ENCODE assay signal across 20 cellular contexts in the genomic region with DNA sequence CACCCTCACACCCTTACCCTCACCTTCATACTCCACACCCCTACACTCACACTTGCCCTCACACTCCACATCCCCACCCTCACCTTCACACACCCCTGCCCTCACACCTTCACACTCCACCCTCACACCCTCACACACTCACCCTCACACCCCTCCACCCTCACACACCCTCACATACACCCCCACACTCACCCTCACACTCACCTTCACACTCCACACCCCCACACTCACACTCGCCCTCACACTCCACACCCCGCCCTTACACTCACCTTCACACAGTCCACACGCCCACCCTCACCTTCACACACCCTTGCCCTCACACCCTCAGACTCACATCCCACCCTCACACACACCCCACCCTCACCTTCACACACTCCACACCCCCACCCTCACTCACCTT. TPM values are rescaled to one million over a fixed set of nuclear protein-coding genes. Genes with fewer than 3 reads are reported as not detected.
DNase-seq lines count a peak whose midpoint lies in the region; ATAC-seq, FAIRE-seq and TF ChIP-seq lines count a peak whose summit lies in the region.
"Had no signal": no experiment of that assay in that cellular context is flagged by ENCODE, and none has a peak within 500 bp of the region (broad histone marks: within the 10 kb centered on the region; RNA-seq: fewer than 3 reads in every experiment).

No MANE protein-coding gene starts in this region.

- H3K23ac ChIP-seq in IMR-90 (ENCODE audit: low read depth, low read length) (no peak overlapping the region), H1 (ENCODE audit: insufficient read length) (no peak overlapping the region)

- TF ChIP-seq CTCF in left ventricle myocardium inferior (IDR thresholded peaks at IDR 0.05; ENCODE audit: borderline replicate concordance) (no peak), IMR-90 (conservative IDR thresholded peaks at IDR 0.05; ENCODE audit: low read depth, low read length) (no peak), H1 (IDR thresholded peaks at IDR 0.05; ENCODE audit: control extremely low read depth in 1 of 3, insufficient read depth in 1 of 3, low read depth in 1 of 3, low read length in 3 of 3) (no peak), spleen (IDR thresholded peaks at IDR 0.05 in 8 of 11, conservative IDR thresholded peaks at IDR 0.05 in 3 of 11) (no peak), tibial nerve (IDR thresholded peaks at IDR 0.05) (no peak)

- H4K5ac ChIP-seq in IMR-90 (ENCODE audit: low read depth, low read length) (no peak overlapping the region), H1 (ENCODE audit: insufficient read length, low read depth, low read length) (no peak overlapping the region)

- H3K36me3 ChIP-seq in left ventricle myocardium inferior (no peaks in the 10 kb centered on the region), IMR-90 (ENCODE audit: control insufficient read depth, insufficient read depth, low read length) (no peaks in the 10 kb centered on the region), H1 (ENCODE audit: control insufficient read depth in 2 of 4, insufficient read depth in 4 of 4, low read length in 3 of 4) (no peaks in the 10 kb centered on the region), spleen (peaks cover 0 to 21% (median 9%) of the 10 kb centered on the region in 6 donors), tibial nerve (peaks cover 0 to 11% (median 0%) of the 10 kb centered on the region in 3 donors)

- H3K4ac ChIP-seq in IMR-90 (ENCODE audit: low read depth, low read length) (no peak overlapping the region), H1 (replicated peaks; ENCODE audit: insufficient read length, low read depth, low read length) (no peak overlapping the region)

- H3K4me1 ChIP-seq in left ventricle myocardium inferior (no peaks in the 10 kb centered on the region), IMR-90 (ENCODE audit: control insufficient read depth, insufficient read depth, low read length) (no peaks in the 10 kb centered on the region), H1 (replicated peaks in 1 of 4; ENCODE audit: control insufficient read depth in 3 of 4, insufficient read depth in 4 of 4, low read length in 3 of 4) (peaks cover 0 to 2% (median 0%) of the 10 kb centered on the region in 4 experiments; a peak in 1 of 7 replicates), spleen (no peaks in the 10 kb centered on the region), tibial nerve (no peaks in the 10 kb centered on the region)
- H3K4me1 ChIP-seq: BLaER1 treated with 17β-estradiol and CSF1 and Interleukin-3, amounts not matched to agents 10 nM and 100 nM had no signal

- H4K20me1 ChIP-seq in IMR-90 (ENCODE audit: insufficient read depth, low read length) = no peaks in the 10 kb centered on the region
- H4K20me1 ChIP-seq in H1 (replicated peaks in 1 of 2; ENCODE audit: control insufficient read depth in 1 of 2, insufficient read depth in 2 of 2, low read length in 2 of 2) = peaks cover 0 to 6% of the 10 kb centered on the region in 2 experiments

- H4K8ac ChIP-seq in IMR-90 (ENCODE audit: low read depth in 2 of 2, low read length in 2 of 2) = no peak overlapping the region
- H4K8ac ChIP-seq in H1 (ENCODE audit: extremely low read depth, insufficient read depth, low read length) = no peak overlapping the region

- H2BK5ac ChIP-seq in IMR-90 (ENCODE audit: low read depth, low read length, poor library complexity, severe bottlenecking) = peak overlapping the region; percentile 50
- H2BK5ac ChIP-seq in H1 (ENCODE audit: low read depth, low read length) = no peak overlapping the region

- BruUV-seq in IMR-90 (replicated peaks; lab: Mats Ljungman, UMichigan) = no TSS peak

- no peaks in the 10 kb centered on the region for H3K27me3 ChIP-seq in left ventricle myocardium inferior (ENCODE audit: low read depth)
- H3K27me3 ChIP-seq in IMR-90 (ENCODE audit: control insufficient read depth, insufficient read depth, low read length) = no peaks in the 10 kb centered on the region; the same call in 1 of the 2 replicates
- no peaks in the 10 kb centered on the region for H3K27me3 ChIP-seq in H1 (replicated peaks in 1 of 4; ENCODE audit: control insufficient read depth in 3 of 4, extremely low read depth in 1 of 4, insufficient read depth in 3 of 4, low read length in 3 of 4)
- H3K27me3 ChIP-seq in spleen (replicated peaks in 1 of 7) = no peaks in the 10 kb centered on the region
- H3K27me3 ChIP-seq in tibial nerve = no peaks in the 10 kb centered on the region
- H3K27me3 ChIP-seq: BLaER1 treated with 17β-estradiol and CSF1 and Interleukin-3, amounts not matched to agents 10 nM and 100 nM had no signal

- H3K9me1 ChIP-seq in IMR-90 (ENCODE audit: insufficient read depth, low read length) = 0 out of 2 replicates have a peak, but pooled peaks cover 6% of the 10 kb centered on the region

- TF ChIP-seq POLR2A in IMR-90 (IDR thresholded peaks at IDR 0.05; ENCODE audit: low read depth, low read length) (no peak), H1 (IDR thresholded peaks at IDR 0.05; ENCODE audit: control extremely low read depth in 1 of 2, low read depth in 2 of 2, low read length in 2 of 2) (no peak), spleen (IDR thresholded peaks at IDR 0.05) (no peak), tibial nerve (IDR thresholded peaks at IDR 0.05) (no peak)

- H3K23me2 ChIP-seq in H1 (ENCODE audit: low read depth, low read length) = peaks cover 38% of the 10 kb centered on the region; the same call in 1 of the 2 replicates

- H2BK12ac ChIP-seq in H1 (ENCODE audit: low read depth, low read length) = no peak overlapping the region

- no peak overlapping the region for H2BK120ac ChIP-seq in IMR-90 (ENCODE audit: low read depth, low read length)
- H2BK120ac ChIP-seq in H1 (replicated peaks; ENCODE audit: low read depth, low read length) = no peak overlapping the region

- FAIRE-seq in H1 (lab: Jason Lieb, UNC) = no peak
- FAIRE-seq: GM12892 had no signal

- no peak overlapping the region for H3K56ac ChIP-seq in IMR-90 (ENCODE audit: extremely low read depth, insufficient read depth, low read length)
- H3K56ac ChIP-seq in H1 (replicated peaks; ENCODE audit: insufficient read length, low read depth, low read length) = no peak overlapping the region

- no peak for ATAC-seq in Right ventricle myocardium inferior
- no peak for ATAC-seq in IMR-90 (ENCODE audit: low read depth)
- no peak for ATAC-seq in GM18517 (IDR thresholded peaks at IDR 0.05; ENCODE audit: unreplicated experiment)
- ATAC-seq: PC-3 had no signal

- POLR2A ChIA-PET in IMR-90 (lab: Charles Lee; ENCODE audit: unreplicated experiment) (no interaction called here), H1 (lab: Charles Lee; ENCODE audit: partially characterized antibody) (no interaction called here)

- no peak for TF ChIP-seq RAD21 in IMR-90 (IDR thresholded peaks at IDR 0.05; ENCODE audit: low read length)
- no peak for TF ChIP-seq RAD21 in H1 (IDR thresholded peaks at IDR 0.05 in 1 of 2, conservative IDR thresholded peaks at IDR 0.05 in 1 of 2; ENCODE audit: low read depth in 2 of 2, low read length in 2 of 2)

- TF ChIP-seq EP300 in H1 (IDR thresholded peaks at IDR 0.05; ENCODE audit: borderline replicate concordance in 1 of 2, low read depth in 2 of 2, low read length in 2 of 2) (no peak), tibial nerve (IDR thresholded peaks at IDR 0.05) (no peak)

- H2BK20ac ChIP-seq in IMR-90 (ENCODE audit: low read depth, low read length) = no peak overlapping the region
- H2BK20ac ChIP-seq in H1 (ENCODE audit: low read length) = no peak overlapping the region

- intact Hi-C loops in left ventricle myocardium inferior (cut with micrococcal nuclease) = no loop called here
- intact Hi-C loops in Right ventricle myocardium inferior (cut with DNase I) = no loop called here
- intact Hi-C loops in IMR-90 (cut with micrococcal nuclease) = no loop called here
- intact Hi-C loops in spleen (cut with DNase I; ENCODE audit: low total_unique reads) = no loop called here

- no peak overlapping the region for H2AK9ac ChIP-seq in IMR-90 (replicated peaks; ENCODE audit: low read depth, low read length, poor library complexity)

- H3K4me2 ChIP-seq in IMR-90 (ENCODE audit: low read depth, low read length) = no peak overlapping the region
- no peak overlapping the region for H3K4me2 ChIP-seq in H1 (ENCODE audit: insufficient read depth in 1 of 2, low read depth in 2 of 2, low read length in 2 of 2)
- H3K4me2 ChIP-seq: BLaER1 treated with 17β-estradiol and CSF1 and Interleukin-3, amounts not matched to agents 10 nM and 100 nM had no signal

- H2AFZ ChIP-seq in IMR-90 (replicated peaks; ENCODE audit: low read length, poor library complexity) = no peak overlapping the region
- H2AFZ ChIP-seq in H1 (ENCODE audit: low read length) = no peak overlapping the region

- in situ Hi-C loops in IMR-90 (cut with MboI; ENCODE audit: low sequenced_read_pairs) = no loop called here

- CTCF ChIA-PET in IMR-90 (lab: Yijun Ruan, JAX) (no interaction called here), H1 (lab: Charles Lee; ENCODE audit: partially characterized antibody) (no interaction called here)

- dilution Hi-C loops in IMR-90 (cut with HindIII; ENCODE audit: low sequenced_read_pairs, unreplicated experiment) = no loop called here

- no peak overlapping the region for H3K4me3 ChIP-seq in left ventricle myocardium inferior
- no peak overlapping the region for H3K4me3 ChIP-seq in IMR-90 (ENCODE audit: insufficient read depth, low read depth, low read length)
- H3K4me3 ChIP-seq in H1 (ENCODE audit: extremely low read depth in 1 of 4, insufficient read depth in 2 of 4, low read depth in 3 of 4, low read length in 4 of 4) = no peak overlapping the region
- no peak overlapping the region for H3K4me3 ChIP-seq in spleen
- H3K4me3 ChIP-seq in tibial nerve = no peak overlapping the region
- H3K4me3 ChIP-seq: BLaER1 treated with 17β-estradiol and CSF1 and Interleukin-3, amounts not matched to agents 10 nM and 100 nM had no signal

- H3K18ac ChIP-seq in IMR-90 (ENCODE audit: low read depth, low read length) (no peak overlapping the region), H1 (ENCODE audit: extremely low read depth, low read length) (no peak overlapping the region)

- H3K14ac ChIP-seq in IMR-90 (replicated peaks; ENCODE audit: low read depth, low read length) (no peak overlapping the region), H1 (ENCODE audit: insufficient read length) (no peak overlapping the region)

- no peaks in the 10 kb centered on the region for H3K9me3 ChIP-seq in left ventricle myocardium inferior (replicated peaks)
- H3K9me3 ChIP-seq in IMR-90 (ENCODE audit: control insufficient read depth, insufficient read depth, low read length) = no peaks in the 10 kb centered on the region
- H3K9me3 ChIP-seq in H1 (ENCODE audit: insufficient read depth in 2 of 2, low read depth in 1 of 2, low read length in 1 of 2) = peaks cover 9 to 10% of the 10 kb centered on the region in 2 experiments; a peak in 2 of 4 replicates
- no peaks in the 10 kb centered on the region for H3K9me3 ChIP-seq in spleen
- H3K9me3 ChIP-seq in tibial nerve = no peaks in the 10 kb centered on the region

- 89 to 100% methylated on average over 2 to 3 of the region's 3 CpGs for WGBS in IMR-90 (ENCODE audit: extremely low coverage in 2 of 2, insufficient read length in 1 of 2), 2 experiments
- 100% methylated on average over 1 to 3 of the region's 3 CpGs for WGBS in H1 (ENCODE audit: extremely low coverage in 1 of 2, insufficient coverage in 1 of 2, insufficient read length in 1 of 2, insufficient replicate concordance in 2 of 2, low coverage in 1 of 2, low lambda C conversion rate in 2 of 2, missing lambda C conversion rate in 1 of 2), 2 experiments
- WGBS in spleen, 5 donors = 73 to 99% (median 94%) methylated on average over 3 of the region's 3 CpGs
- 91 to 92% methylated on average over 3 of the region's 3 CpGs for WGBS in tibial nerve, 2 donors

- H3K79me1 ChIP-seq in IMR-90 (ENCODE audit: low read depth in 1 of 2, low read length in 2 of 2) (no peaks in the 10 kb centered on the region), H1 (ENCODE audit: low read depth, low read length) (no peaks in the 10 kb centered on the region)

- DNase-seq in left ventricle myocardium inferior = peak; percentile 6
- no peak for DNase-seq in Right ventricle myocardium inferior (ENCODE audit: missing footprints)
- DNase-seq in IMR-90 = no peak
- no peak for DNase-seq in H1 (ENCODE audit: low read depth in 1 of 2, low spot score in 2 of 2)
- peak; percentile 11 for DNase-seq in spleen
- DNase-seq in tibial nerve (ENCODE audit: low spot score in 2 of 2) = no peak
- DNase-seq in NCI-H748 (lab: John Stamatoyannopoulos, UW; ENCODE audit: unreplicated experiment) = no peak
- DNase-seq: DMS53, HFFc6, NCI-H1417 treated with DMSO at 0.1 percent for 48 hours, NCI-H1930, NCI-H345, NCI-H524 treated with DMSO at 0.1 percent for 48 hours, PC-3, RPMI8226 had no signal

- H2AK5ac ChIP-seq in IMR-90 (ENCODE audit: low read depth, low read length) = no peak overlapping the region
- 0 out of 2 replicates have a peak overlapping the region, but pooled peaks have one; percentile 75 for H2AK5ac ChIP-seq in H1 (ENCODE audit: low read depth, low read length)

- H2BK15ac ChIP-seq in IMR-90 (ENCODE audit: low read depth, low read length) = no peak overlapping the region
- no peak overlapping the region for H2BK15ac ChIP-seq in H1 (ENCODE audit: low read length)

- H3K27ac ChIP-seq in left ventricle myocardium inferior (replicated peaks) (no peak overlapping the region), IMR-90 (ENCODE audit: insufficient read depth, low read length) (no peak overlapping the region), H1 (ENCODE audit: low read depth, low read length) (no peak overlapping the region), spleen (no peak overlapping the region), tibial nerve (no peak overlapping the region)
- H3K27ac ChIP-seq: BLaER1 treated with 17β-estradiol and CSF1 and Interleukin-3, amounts not matched to agents 10 nM and 100 nM had no signal

- no peak overlapping the region for H3K9ac ChIP-seq in IMR-90 (ENCODE audit: low read depth, low read length)
- no peak overlapping the region for H3K9ac ChIP-seq in H1 (replicated peaks in 1 of 4; ENCODE audit: extremely low read depth in 1 of 4, low read depth in 3 of 4, low read length in 3 of 4)
- H3K9ac ChIP-seq: BLaER1 treated with 17β-estradiol and CSF1 and Interleukin-3, amounts not matched to agents 10 nM and 100 nM had no signal

- no peaks in the 10 kb centered on the region for H3K79me2 ChIP-seq in H1 (ENCODE audit: control insufficient read depth in 1 of 2, insufficient read depth in 2 of 2, low read length in 2 of 2)

- no peak overlapping the region for H4K91ac ChIP-seq in IMR-90 (ENCODE audit: insufficient read depth, low read depth, low read length)
- no peak overlapping the region for H4K91ac ChIP-seq in H1 (replicated peaks; ENCODE audit: insufficient read length, low read length)

RNA-seq across cellular contexts. Expression of a gene that starts 43.6 kb away (rescaled TPM):
- total RNA-seq in left ventricle myocardium inferior (0.47 TPM), Right ventricle myocardium inferior (not detected), IMR-90 (2012; rRNA removed) (not detected in 2 replicates), spleen (not detected), tibial nerve (1 to 10 TPM in 1 of 4 donors, under 1 TPM in 1, not detected in 2; 0.78 to 3.1 TPM)
- polyA plus RNA-seq in IMR-90 (2012; rRNA removed) (0.22 and 0.27 TPM in 2 replicates), H1 (2011; rRNA removed) (0.32 and 0.39 TPM in 2 replicates), spleen (not detected)
- polyA plus RNA-seq in IMR-90 (2012; cell fraction: cytosol; rRNA removed) = 0.05 and 0.14 TPM in 2 replicates
- polyA plus RNA-seq in IMR-90 (2012; cell fraction: nucleus; rRNA removed; ENCODE audit: low replicate concordance) = 0.69 and 1.0 TPM in 2 replicates
- total RNA-seq in H1 (2021; fragmentation: NEBNext Ultra II Directional; extraction: Animal tissue kit (Norgen Biotek cat#: 25700)) = 0.39 TPM in 1 of 2 replicates, not detected in the other
- polyA plus RNA-seq in H1 (2011; cell fraction: cytosol; rRNA removed) = 0.26 TPM
- 0.58 TPM for polyA plus RNA-seq in H1 (2011; cell fraction: nucleus; rRNA removed)
- polyA plus RNA-seq in H1 (2012, experiment 1 of 2) = not detected in 4 replicates
- polyA plus RNA-seq in H1 (2012, experiment 2 of 2) = 1.3 TPM
- 0.16 TPM for polyA plus RNA-seq in H1 (2013, experiment 1 of 2)
- polyA plus RNA-seq in H1 (2013, experiment 2 of 2) = 0.17 TPM
- polyA minus RNA-seq in H1 (2011; rRNA and poly(A)+ RNA removed) = not detected in 2 replicates
- polyA minus RNA-seq in H1 (2011; cell fraction: cytosol; rRNA and poly(A)+ RNA removed) = not detected
- 0.50 TPM for polyA minus RNA-seq in H1 (2011; cell fraction: nucleus; rRNA and poly(A)+ RNA removed)
- total RNA-seq: CD8-positive, alpha-beta memory T cell; HFFc6; M059J had no signal
- polyA plus RNA-seq: CD8-positive, alpha-beta memory T cell had no signal

Comparison
In these comparisons a context has a peak if more than half of its experiments do, and no peak if none do; other contexts are left out.
1. DNase-seq: peak in left ventricle myocardium inferior (single experiment) and spleen (single experiment); none in Right ventricle myocardium inferior (single experiment), IMR-90 (single experiment), H1 (0 of 2), tibial nerve (0 of 2) and NCI-H748 (single experiment).